ENCODE assay signal across 33 cellular contexts in genomic region chr9:96871176-96871575, GRCh38. TPM values are rescaled to one million over a fixed set of nuclear protein-coding genes. Genes with fewer than 3 reads are reported as not detected.
"Had no signal": no experiment of that assay in that cellular context is flagged by ENCODE, and none has a peak within 500 bp of the region (broad histone marks: within the 10 kb centered on the region; RNA-seq: fewer than 3 reads in every experiment).

No MANE protein-coding gene starts in this region.

- H3K27ac Mint-ChIP-seq: effector memory CD8-positive, alpha-beta T cell; memory B cell; natural killer cell; stimulated activated naive CD8-positive, alpha-beta T cell treated with anti-CD3 and anti-CD28 coated beads, Interleukin-15, amount 100 ng/mL, for 72 hours; type B pancreatic cell had no signal

- H3K27me3 ChIP-seq: ovary had no signal

- H3K27me3 Mint-ChIP-seq: type B pancreatic cell had no signal

- H3K27ac ChIP-seq: coronary artery, esophagus muscularis mucosa, heart right ventricle, lower lobe of right lung, ovary, psoas muscle, sigmoid colon, skin epidermis, suprapubic skin, thyroid gland had no signal

- H3K9me3 ChIP-seq: esophagus muscularis mucosa, heart right ventricle, lower lobe of right lung, ovary, psoas muscle, sigmoid colon, suprapubic skin, thyroid gland had no signal

- H3K36me3 ChIP-seq: esophagus muscularis mucosa, heart right ventricle, lower lobe of right lung, ovary, sigmoid colon, suprapubic skin, thyroid gland had no signal

- ATAC-seq: effector memory CD8-positive, alpha-beta T cell; heart right ventricle; left ventricle myocardium superior; lower lobe of right lung; natural killer cell; psoas muscle; right cardiac atrium; stimulated activated naive CD8-positive, alpha-beta T cell treated with anti-CD3 and anti-CD28 coated beads, Interleukin-15, amount 100 ng/mL, for 72 hours had no signal

- H3K4me3 ChIP-seq: coronary artery, esophagus muscularis mucosa, heart right ventricle, lower lobe of right lung, ovary, psoas muscle, sigmoid colon, skin epidermis, suprapubic skin, thyroid gland had no signal

- DNase-seq: dermis blood vessel endothelial cell; effector memory CD8-positive, alpha-beta T cell; foreskin melanocyte; glutamatergic neuron; heart right ventricle; hippocampal formation; islet precursor cell; left ventricle myocardium superior; lower lobe of right lung; natural killer cell; occipital lobe; ovary; posterior cingulate gyrus; psoas muscle; right cardiac atrium; sigmoid colon; stimulated activated CD4-positive, alpha-beta T cell treated with anti-CD3 and anti-CD28 coated beads, Interleukin-15, amount 100 ng/mL, for 24 hours; stimulated activated CD4-positive, alpha-beta T cell treated with anti-CD3 and anti-CD28 coated beads, Interleukin-2, amount 100 ng/mL, for 48 hours; stimulated activated CD8-positive, alpha-beta memory T cell treated with anti-CD3 and anti-CD28 coated beads, Interleukin-4, amount 100 ng/mL, for 48 hours; stimulated activated naive CD4-positive, alpha-beta T cell; stimulated activated naive CD8-positive, alpha-beta T cell treated with anti-CD3 and anti-CD28 coated beads, Interleukin-15, amount 100 ng/mL, for 72 hours; thyroid gland had no signal

- H3K36me3 Mint-ChIP-seq: natural killer cell, type B pancreatic cell had no signal

- H3K4me3 Mint-ChIP-seq: effector memory CD8-positive, alpha-beta T cell; memory B cell; natural killer cell; stimulated activated naive CD8-positive, alpha-beta T cell treated with anti-CD3 and anti-CD28 coated beads, Interleukin-15, amount 100 ng/mL, for 72 hours; type B pancreatic cell had no signal

- H3K9me3 Mint-ChIP-seq: effector memory CD8-positive, alpha-beta T cell; memory B cell; natural killer cell; type B pancreatic cell had no signal

RNA-seq across cellular contexts. Expression of gene NUTM2G, which starts 57.5 kb away (rescaled TPM):
- total RNA-seq: dermis blood vessel endothelial cell, epithelial cell of proximal tubule, esophagus muscularis mucosa, fibroblast of lung, heart right ventricle, left ventricle myocardium superior, lower lobe of right lung, mononuclear cell, natural killer cell, occipital lobe, ovary, psoas muscle, renal cortical epithelial cell, right cardiac atrium, sigmoid colon, suprapubic skin, thyroid gland, urinary bladder had no signal
- polyA plus RNA-seq: fibroblast of lung, heart right ventricle, ovary, urinary bladder had no signal
